Comparison of ENCODE assay signal across 8 cellular contexts in genomic region chr6:3228046-3228671, GRCh38. TPM values are rescaled to one million over a fixed set of nuclear protein-coding genes. Genes with fewer than 3 reads are reported as not detected.
DNase-seq lines count a peak whose midpoint lies in the region; ATAC-seq and TF ChIP-seq lines count a peak whose summit lies in the region.

No MANE protein-coding gene starts in this region.

- DNase-seq in BE2C (peak; percentile 58), Peyer's patch (no peak), epithelial cell of proximal tubule (ENCODE audit: low read depth) (no peak), sigmoid colon (no peak), OCI-M2 (lab: John Stamatoyannopoulos, UW; ENCODE audit: unreplicated experiment) (no peak)

- no peaks in the 10 kb centered on the region for H3K9me3 ChIP-seq in BE2C
- H3K9me3 ChIP-seq in Peyer's patch: no peaks in the 10 kb centered on the region
- H3K9me3 ChIP-seq in sigmoid colon: no peaks in the 10 kb centered on the region

- no peak for TF ChIP-seq EP300 in sigmoid colon (IDR thresholded peaks at IDR 0.05)

- H3K36me3 ChIP-seq in BE2C (peaks cover 15% of the 10 kb centered on the region), Peyer's patch (no peaks in the 10 kb centered on the region), sigmoid colon (no peaks in the 10 kb centered on the region)

- H3K27me3 ChIP-seq in BE2C: peaks cover 17% of the 10 kb centered on the region
- peaks cover 10 to 37% of the 10 kb centered on the region in 2 donors for H3K27me3 ChIP-seq in Peyer's patch
- peaks cover 19 to 66% (median 42%) of the 10 kb centered on the region in 3 donors for H3K27me3 ChIP-seq in sigmoid colon

- ATAC-seq in HG03432 (IDR thresholded peaks at IDR 0.05; ENCODE audit: unreplicated experiment): peak; percentile 26
- no peak for ATAC-seq in HG03108 (IDR thresholded peaks at IDR 0.05; ENCODE audit: unreplicated experiment)
- ATAC-seq in GM18511 (IDR thresholded peaks at IDR 0.05; ENCODE audit: unreplicated experiment): no peak

- H3K4me1 ChIP-seq in BE2C (peaks cover 6% of the 10 kb centered on the region), Peyer's patch (peaks cover 11 to 51% (median 44%) of the 10 kb centered on the region in 4 donors), sigmoid colon (peaks cover 0 to 58% (median 50%) of the 10 kb centered on the region in 4 donors)

- 1 to 2% methylated on average over 38 of the region's 38 CpGs for WGBS in sigmoid colon, 2 donors

- H3K4me3 ChIP-seq in BE2C (ENCODE audit: low read depth, low read length) (peak overlapping the region; percentile 94), Peyer's patch (peak overlapping the region; percentile 11 to 45 (median 39)), epithelial cell of proximal tubule (ENCODE audit: low read depth, low read length) (peak overlapping the region; percentile 52), sigmoid colon (peak overlapping the region; percentile 1 to 56 (median 48))

- TF ChIP-seq POLR2A in Peyer's patch (IDR thresholded peaks at IDR 0.05): no peak
- TF ChIP-seq POLR2A in sigmoid colon (IDR thresholded peaks at IDR 0.05): no peak

- no peak overlapping the region for H3K27ac ChIP-seq in Peyer's patch
- peak overlapping the region in 3 of 4 donors; percentile 42 to 91 (median 45) for H3K27ac ChIP-seq in sigmoid colon

- TF ChIP-seq CTCF in BE2C (IDR thresholded peaks at IDR 0.05; ENCODE audit: low read depth, low read length) (0 out of 2 replicates have a peak, but pooled peaks have one; percentile 1), Peyer's patch (IDR thresholded peaks at IDR 0.05) (no peak), epithelial cell of proximal tubule (conservative IDR thresholded peaks at IDR 0.05; ENCODE audit: low read depth, low read length) (no peak), sigmoid colon (IDR thresholded peaks at IDR 0.05) (no peak)

- intact Hi-C loops in sigmoid colon (cut with DNase I): no loop called here

RNA-seq across cellular contexts. Expression of gene TUBB2B, which starts 0.7 kb away (rescaled TPM):
- polyA plus RNA-seq in BE2C (2012; ENCODE audit: insufficient read depth, insufficient read length, low read depth): 301 TPM
- total RNA-seq in Peyer's patch: 1 to 10 TPM; 2.4 to 7.4 (median 4.5) TPM
- total RNA-seq in epithelial cell of proximal tubule: 213 and 219 TPM in 2 replicates
- 10 to 100 TPM; 12.7 to 24.9 (median 23.0) TPM for total RNA-seq in sigmoid colon
- 10 to 100 TPM in 1 of 3 donors, 1 to 10 TPM in 2; 2.3 to 11.2 (median 2.4) TPM for polyA plus RNA-seq in sigmoid colon

RNA-seq across cellular contexts. Expression of gene PSMG4, which starts 30.6 kb away (rescaled TPM):
- polyA plus RNA-seq in BE2C (2012; ENCODE audit: insufficient read depth, insufficient read length, low read depth): 54.8 TPM
- total RNA-seq in Peyer's patch (10 to 100 TPM in 3 of 4 donors, 1 to 10 TPM in 1; 6.6 to 16.8 (median 15.9) TPM), epithelial cell of proximal tubule (24.6 and 28.6 TPM in 2 replicates), sigmoid colon (10 to 100 TPM; 26.4 to 39.0 (median 30.6) TPM)
- 10 to 100 TPM; 14.6 to 30.1 (median 30.0) TPM for polyA plus RNA-seq in sigmoid colon

Comparison
In these comparisons a context has a peak if more than half of its experiments do, and no peak if none do; other contexts are left out.
1. H3K4me3 ChIP-seq: peak in every context shown above with its lines; median percentile 94 in BE2C; 52 in epithelial cell of proximal tubule; 48 in sigmoid colon; 39 in Peyer's patch.
2. H3K27ac ChIP-seq: peak in sigmoid colon (3 of 4); none in Peyer's patch (0 of 4).